In genomic region chr15:31259562-31260252, GRCh38 we compare ENCODE assay signal across 14 cellular contexts.
"Had no signal": no experiment of that assay in that cellular context is flagged by ENCODE, and none has a peak within 500 bp of the region (broad histone marks: within the 10 kb centered on the region; RNA-seq: fewer than 3 reads in every experiment).

No MANE protein-coding gene starts in this region.

- H3K9ac ChIP-seq: SK-N-SH had no signal

- H3K4me3 ChIP-seq: cardiac muscle cell, colonic mucosa, gastrocnemius medialis, heart right ventricle, psoas muscle, upper lobe of right lung had no signal

- H3K27ac ChIP-seq: cardiac muscle cell, colonic mucosa, gastrocnemius medialis, psoas muscle, upper lobe of right lung had no signal

- H3K27me3 ChIP-seq: cardiac muscle cell, colonic mucosa, gastrocnemius medialis, heart right ventricle, upper lobe of right lung had no signal

- ATAC-seq: gastrocnemius medialis; heart right ventricle; psoas muscle; sciatic nerve; stimulated activated naive CD8-positive, alpha-beta T cell treated with anti-CD3 and anti-CD28 coated beads, Interleukin-15, Interleukin-2, amounts not matched to agents 100 U/mL and 50 U/mL, for 24 hours; upper lobe of right lung had no signal

- H3K4me2 ChIP-seq: SK-N-SH had no signal

- H3K9me3 ChIP-seq: colonic mucosa, gastrocnemius medialis, heart right ventricle, psoas muscle, SK-N-SH, upper lobe of right lung had no signal

- H3K4me3 Mint-ChIP-seq: activated CD4-positive, alpha-beta T cell treated with anti-CD3 and anti-CD28 coated beads, Interleukin-2, amount 10 ng/mL, durations not matched to agents 7 days and 5 days had no signal

- DNase-seq: activated CD4-positive, alpha-beta T cell treated with anti-CD3 and anti-CD28 coated beads, Interleukin-2, amount 10 ng/mL, durations not matched to agents 7 days and 5 days; activated CD4-positive, CD25-positive, alpha-beta regulatory T cell; activated CD8-positive, alpha-beta memory T cell treated with anti-CD3 and anti-CD28 coated beads for 24 hours; activated gamma-delta T cell treated with Interleukin-2 at 50 U/mL for 16 hours; colonic mucosa; effector CD4-positive, alpha-beta T cell; gastrocnemius medialis; heart right ventricle; psoas muscle; SK-N-SH; stimulated activated naive CD8-positive, alpha-beta T cell treated with anti-CD3 and anti-CD28 coated beads, Interleukin-15, Interleukin-2, amounts not matched to agents 100 U/mL and 50 U/mL, for 24 hours had no signal

- H3K9me2 ChIP-seq: SK-N-SH had no signal

- H3K36me3 ChIP-seq: cardiac muscle cell, colonic mucosa, gastrocnemius medialis, heart right ventricle, upper lobe of right lung had no signal
